In the genomic region with DNA sequence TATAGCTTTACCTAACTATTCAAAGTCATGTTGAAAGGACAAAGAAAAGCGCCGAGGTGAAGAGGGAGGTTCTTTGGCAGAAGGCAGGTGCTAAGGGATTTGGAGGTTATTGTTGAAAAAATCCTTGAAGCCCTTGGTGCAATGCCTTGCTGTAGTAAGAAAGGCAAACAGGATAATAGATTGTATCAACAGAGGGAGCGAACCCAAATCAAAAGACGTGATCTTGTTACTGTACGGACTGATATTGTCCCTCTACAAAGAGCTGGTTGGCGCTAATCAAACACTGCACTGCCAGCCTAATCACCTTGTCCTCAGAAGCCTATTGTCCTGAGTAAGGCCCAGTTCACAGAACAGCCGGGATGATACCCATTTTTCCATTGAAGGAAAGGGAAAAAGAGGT, we compare ENCODE assay signal across 17 cellular contexts.
"Had no signal": no experiment of that assay in that cellular context is flagged by ENCODE, and none has a peak within 500 bp of the region (broad histone marks: within the 10 kb centered on the region; RNA-seq: fewer than 3 reads in every experiment).

No MANE protein-coding gene starts in this region.

- H3K4me1 Mint-ChIP-seq: immature natural killer cell; stimulated activated naive B cell treated with anti-CD40 and anti-IgM and Interleukin-4, amounts not matched to agents 10 μg/mL and 1 μg/mL and 100 μg/mL, for 72 hours had no signal

- H3K27ac Mint-ChIP-seq: activated naive CD4-positive, alpha-beta T cell treated with anti-CD3 and anti-CD28 coated beads, Interleukin-2, amount 50 U/mL, for 72 hours; effector memory CD8-positive, alpha-beta T cell; immature natural killer cell; stimulated activated naive B cell treated with anti-CD40 and anti-IgM and Interleukin-4, amounts not matched to agents 10 μg/mL and 1 μg/mL and 100 μg/mL, for 72 hours had no signal

- H3K36me3 ChIP-seq: brain microvascular endothelial cell, gastroesophageal sphincter, lower lobe of right lung, tibial nerve, vagina had no signal

- H3K4me3 ChIP-seq: gastroesophageal sphincter, lower lobe of right lung, smooth muscle cell, tibial nerve, vagina had no signal

- H3K27ac ChIP-seq: brain microvascular endothelial cell, gastroesophageal sphincter, lower lobe of right lung, tibial nerve, vagina had no signal

- H3K4me2 ChIP-seq: smooth muscle cell had no signal

- H3K4me3 Mint-ChIP-seq: effector memory CD8-positive, alpha-beta T cell; immature natural killer cell; stimulated activated naive B cell treated with anti-CD40 and anti-IgM and Interleukin-4, amounts not matched to agents 10 μg/mL and 1 μg/mL and 100 μg/mL, for 72 hours had no signal

- H3K27me3 ChIP-seq: brain microvascular endothelial cell, gastroesophageal sphincter, tibial nerve, vagina had no signal

- FAIRE-seq: TTC549 had no signal

- H3K27me3 Mint-ChIP-seq: effector memory CD8-positive, alpha-beta T cell; stimulated activated naive B cell treated with anti-CD40 and anti-IgM and Interleukin-4, amounts not matched to agents 10 μg/mL and 1 μg/mL and 100 μg/mL, for 72 hours had no signal

- DNase-seq: activated CD4-positive, alpha-beta T cell treated with anti-CD3 and anti-CD28 coated beads, Interleukin-2, amount 50 U/mL, for 4 hours; activated T-cell treated with anti-CD3 and anti-CD28 coated beads, Interleukin-2, amount 50 U/mL, for 1 hour; amniotic stem cell; brain microvascular endothelial cell; effector memory CD8-positive, alpha-beta T cell; immature natural killer cell; lower lobe of right lung; midbrain; posterior cingulate gyrus; right cardiac atrium; stimulated activated naive B cell treated with anti-CD40 and anti-IgM and Interleukin-4, amounts not matched to agents 10 μg/mL and 1 μg/mL and 100 μg/mL, for 72 hours had no signal

- H3K4me1 ChIP-seq: gastroesophageal sphincter, lower lobe of right lung, tibial nerve, vagina had no signal

- H3K36me3 Mint-ChIP-seq: activated naive CD4-positive, alpha-beta T cell treated with anti-CD3 and anti-CD28 coated beads, Interleukin-2, amount 50 U/mL, for 72 hours; immature natural killer cell; stimulated activated naive B cell treated with anti-CD40 and anti-IgM and Interleukin-4, amounts not matched to agents 10 μg/mL and 1 μg/mL and 100 μg/mL, for 72 hours had no signal

- H3K9me3 ChIP-seq: gastroesophageal sphincter, lower lobe of right lung, tibial nerve, vagina had no signal

- H3K9me3 Mint-ChIP-seq: activated naive CD4-positive, alpha-beta T cell treated with anti-CD3 and anti-CD28 coated beads, Interleukin-2, amount 50 U/mL, for 72 hours; effector memory CD8-positive, alpha-beta T cell; immature natural killer cell; stimulated activated naive B cell treated with anti-CD40 and anti-IgM and Interleukin-4, amounts not matched to agents 10 μg/mL and 1 μg/mL and 100 μg/mL, for 72 hours had no signal
